ENCODE assay signal across 30 cellular contexts in genomic region chr3:14795996-14796395, GRCh38. TPM values are rescaled to one million over a fixed set of nuclear protein-coding genes. Genes with fewer than 3 reads are reported as not detected.
"Had no signal": no experiment of that assay in that cellular context is flagged by ENCODE, and none has a peak within 500 bp of the region (broad histone marks: within the 10 kb centered on the region; RNA-seq: fewer than 3 reads in every experiment).

No MANE protein-coding gene starts in this region.

- H3K79me2 ChIP-seq: hepatocyte had no signal

- DNase-seq: activated CD4-positive, alpha-beta memory T cell treated with anti-CD3 and anti-CD28 coated beads, Interleukin-2, amount 10 ng/mL, durations not matched to agents 7 days and 5 days; activated CD4-positive, alpha-beta T cell treated with anti-CD3 and anti-CD28 coated beads for 1 hour; activated CD4-positive, alpha-beta T cell treated with anti-CD3 and anti-CD28 coated beads, Interleukin-2, amount 10 ng/mL, durations not matched to agents 7 days and 5 days; activated naive CD4-positive, alpha-beta T cell; activated T-cell treated with anti-CD3 and anti-CD28 coated beads, Interleukin-2, amount 50 U/mL, for 48 hours; anterior cingulate cortex; colonic mucosa; effector memory CD4-positive, alpha-beta T cell; erythroblast; kidney; natural killer cell; posterior cingulate gyrus; right lobe of liver; small intestine; stimulated activated CD4-positive, alpha-beta T cell treated with anti-CD3 and anti-CD28 coated beads, Interleukin-1b, Interleukin-23, amount 100 ng/mL, for 48 hours; stimulated activated CD4-positive, alpha-beta T cell treated with anti-CD3 and anti-CD28 coated beads, Interleukin-4, amount 100 ng/mL, for 4 hours; stimulated activated CD8-positive, alpha-beta memory T cell treated with anti-CD3 and anti-CD28 coated beads, Interleukin-4, amount 100 ng/mL, for 48 hours; stimulated activated naive CD8-positive, alpha-beta T cell treated with anti-CD3 and anti-CD28 coated beads, Interleukin-15, amount 100 ng/mL, for 72 hours; substantia nigra; T-helper 17 cell; T1000 had no signal

- H3K27ac ChIP-seq: colonic mucosa, dorsolateral prefrontal cortex, gastroesophageal sphincter, hepatocyte, right lobe of liver had no signal

- H3K27me3 ChIP-seq: colonic mucosa, right lobe of liver, upper lobe of left lung had no signal

- H3K9me3 ChIP-seq: colonic mucosa, gastroesophageal sphincter, right lobe of liver, upper lobe of left lung had no signal

- ATAC-seq: activated naive CD4-positive, alpha-beta T cell treated with anti-CD3 and anti-CD28 coated beads, Interleukin-2, amount 50 U/mL, for 72 hours; gastroesophageal sphincter; left colon; natural killer cell; right lobe of liver; stimulated activated memory B cell treated with anti-CD40 and anti-IgM and Interleukin-4, amounts not matched to agents 10 μg/mL and 1 μg/mL and 100 μg/mL, for 72 hours; stimulated activated naive CD8-positive, alpha-beta T cell treated with anti-CD3 and anti-CD28 coated beads, Interleukin-15, amount 100 ng/mL, for 72 hours; T-helper 17 cell; WTC11 had no signal

- FAIRE-seq: kidney, small intestine had no signal

- H2AFZ ChIP-seq: hepatocyte had no signal

- H3K4me3 ChIP-seq: colonic mucosa, dorsolateral prefrontal cortex, gastroesophageal sphincter, hepatocyte, right lobe of liver, upper lobe of left lung had no signal

- H3K4me1 ChIP-seq: colonic mucosa, right lobe of liver had no signal

- H3K36me3 ChIP-seq: colonic mucosa, gastroesophageal sphincter, right lobe of liver, upper lobe of left lung had no signal

- H3K4me2 ChIP-seq: hepatocyte had no signal

RNA-seq across cellular contexts. Expression of gene FGD5, which starts 22.8 kb away (rescaled TPM):
- total RNA-seq: activated naive CD4-positive, alpha-beta T cell treated with anti-CD3 and anti-CD28 coated beads, Interleukin-2, amount 50 U/mL, for 72 hours; bronchial epithelial cell; natural killer cell; T-helper 17 cell had no signal
